1 cellular context compared by ENCODE assay signal in genomic region chr7:105691692-105692564, GRCh38.
TF ChIP-seq lines count a peak whose summit lies in the region.

No MANE protein-coding gene starts in this region.

TF ChIP-seq in HEK293, 187 proteins besides CTCF, POLR2A, EP300 and RAD21 (continued from another document):
- TF ChIP-seq PBX3 (CRISPR knock-in tag; IDR thresholded peaks at IDR 0.05) = no peak
TF ChIP-seq in HEK293: peak in this region for 67.
